In genomic region chr11:44681698-44682097, GRCh38 we compare ENCODE assay signal across 1 cellular context.
TF ChIP-seq lines count a peak whose summit lies in the region.

No MANE protein-coding gene starts in this region.

TF ChIP-seq in K562, 482 proteins besides CTCF, POLR2A, EP300 and RAD21 (continued from another document):
- TF ChIP-seq PBX2 (CRISPR knock-in tag; IDR thresholded peaks at IDR 0.05; ENCODE audit: low read depth) (no peak), PBX2 (tag; conservative IDR thresholded peaks at IDR 0.05; ENCODE audit: low read depth) (0 out of 2 replicates have a peak, but pooled peaks have one; percentile 37), PYGO2 (tag; IDR thresholded peaks at IDR 0.05) (no peak), ATF2 (CRISPR knock-in tag; IDR thresholded peaks at IDR 0.05) (no peak), FOSL1 (tag; conservative IDR thresholded peaks at IDR 0.05) (peak; percentile 68), POLR3G (IDR thresholded peaks at IDR 0.05; ENCODE audit: extremely low read depth, insufficient read length, insufficient replicate concordance) (no peak), SNIP1 (IDR thresholded peaks at IDR 0.05; ENCODE audit: low read depth) (no peak), NR1H2 (CRISPR knock-in tag; IDR thresholded peaks at IDR 0.05) (no peak), SMARCC2 (IDR thresholded peaks at IDR 0.05; ENCODE audit: low read depth) (no peak), ZNF398 (CRISPR knock-in tag; IDR thresholded peaks at IDR 0.05) (no peak)
